In the genomic region with DNA sequence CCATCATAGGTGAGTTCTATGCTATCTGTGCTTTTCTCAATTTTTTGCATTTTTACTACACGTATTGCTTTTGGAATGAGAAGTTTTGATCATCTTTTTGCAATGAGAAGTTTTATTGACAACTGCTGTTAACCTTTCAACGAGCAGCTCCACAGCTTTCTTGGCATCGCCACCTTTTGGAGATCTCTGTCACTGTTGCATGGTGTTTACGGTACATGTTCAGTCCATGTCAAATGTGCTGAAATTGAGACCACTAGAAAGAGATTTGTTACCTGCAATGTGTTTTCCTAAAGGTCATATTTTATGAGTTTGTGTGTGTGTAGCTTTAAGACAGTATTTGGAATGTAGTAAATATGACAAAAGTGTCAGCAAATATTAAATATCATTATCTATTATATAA, we compare ENCODE assay signal across 1 cellular context.
TF ChIP-seq lines count a peak whose summit lies in the region.

No MANE protein-coding gene starts in this region.

TF ChIP-seq in HEK293, 187 proteins besides CTCF, POLR2A, EP300 and RAD21 (continued from another document):
- no peak for TF ChIP-seq ATF2 (tag by site-specific recombination; IDR thresholded peaks at IDR 0.05; ENCODE audit: low read depth)
- TF ChIP-seq ZNF404 (tag by site-specific recombination; IDR thresholded peaks at IDR 0.05) = no peak
- no peak for TF ChIP-seq ZNF146 (tag by site-specific recombination; IDR thresholded peaks at IDR 0.05)
- TF ChIP-seq ZNF350 (tag by site-specific recombination; IDR thresholded peaks at IDR 0.05) = no peak
- TF ChIP-seq, protein P1, sequence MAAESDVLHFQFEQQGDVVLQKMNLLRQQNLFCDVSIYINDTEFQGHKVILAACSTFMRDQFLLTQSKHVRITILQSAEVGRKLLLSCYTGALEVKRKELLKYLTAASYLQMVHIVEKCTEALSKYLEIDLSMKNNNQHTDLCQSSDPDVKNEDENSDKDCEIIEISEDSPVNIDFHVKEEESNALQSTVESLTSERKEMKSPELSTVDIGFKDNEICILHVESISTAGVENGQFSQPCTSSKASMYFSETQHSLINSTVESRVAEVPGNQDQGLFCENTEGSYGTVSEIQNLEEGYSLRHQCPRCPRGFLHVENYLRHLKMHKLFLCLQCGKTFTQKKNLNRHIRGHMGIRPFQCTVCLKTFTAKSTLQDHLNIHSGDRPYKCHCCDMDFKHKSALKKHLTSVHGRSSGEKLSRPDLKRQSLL (tag by site-specific recombination; IDR thresholded peaks at IDR 0.05) = no peak
- TF ChIP-seq ZFHX2 (tag by site-specific recombination; conservative IDR thresholded peaks at IDR 0.05) = no peak
- TF ChIP-seq ZNF658 (tag by site-specific recombination; IDR thresholded peaks at IDR 0.05) = no peak
- no peak for TF ChIP-seq ZNF654 (tag by site-specific recombination; IDR thresholded peaks at IDR 0.05; ENCODE audit: low read depth)
- TF ChIP-seq ZNF692 (tag by site-specific recombination; IDR thresholded peaks at IDR 0.05) = no peak
